Comparison of ENCODE assay signal across 10 cellular contexts in the genomic region with DNA sequence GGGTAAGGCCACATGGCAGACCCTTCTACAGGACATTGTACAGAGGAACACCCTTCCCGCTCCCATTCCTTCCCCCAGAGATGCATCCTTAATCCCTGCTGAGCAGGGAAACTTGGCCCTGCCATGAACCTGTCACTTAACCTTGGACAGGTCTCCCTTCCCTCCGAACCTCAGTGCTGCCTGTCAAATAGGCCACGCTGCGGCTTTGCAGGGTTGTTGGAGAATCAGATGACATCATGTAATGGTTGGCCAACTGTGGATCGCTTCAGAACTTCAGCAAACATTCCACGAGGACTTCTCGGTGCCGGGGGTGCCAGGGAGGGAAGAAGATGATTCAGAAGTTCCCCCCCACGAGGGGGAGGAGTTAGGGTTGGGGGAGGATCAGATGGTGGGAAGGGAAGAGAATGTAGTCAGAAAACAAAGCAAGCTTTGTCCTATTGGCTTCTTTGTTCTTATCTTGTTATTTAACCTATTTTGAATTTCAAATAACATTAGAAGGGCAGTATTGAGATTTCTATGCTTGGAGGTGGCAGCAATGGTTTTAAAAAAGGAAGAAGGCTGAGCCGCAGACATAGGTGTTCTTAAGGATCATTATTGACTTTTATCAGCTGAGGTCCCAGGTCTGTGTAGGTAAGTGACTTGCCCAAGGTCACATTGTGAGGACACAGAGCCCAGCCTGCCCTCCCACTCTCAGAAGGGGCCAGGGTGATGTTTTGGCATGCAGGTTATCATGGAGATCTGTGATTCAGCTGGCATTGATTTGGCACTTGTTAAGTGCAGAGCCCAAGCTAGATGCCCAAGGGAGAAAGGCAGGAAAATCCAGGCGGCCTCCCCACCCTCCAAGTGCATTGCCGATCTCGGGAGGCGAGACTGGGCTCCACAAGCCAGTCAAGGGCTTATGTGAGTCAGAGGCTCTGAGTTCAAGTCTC. TPM values are rescaled to one million over a fixed set of nuclear protein-coding genes. Genes with fewer than 3 reads are reported as not detected.
DNase-seq lines count a peak whose midpoint lies in the region; ATAC-seq, FAIRE-seq and TF ChIP-seq lines count a peak whose summit lies in the region.
"Had no signal": no experiment of that assay in that cellular context is flagged by ENCODE, and none has a peak within 500 bp of the region (broad histone marks: within the 10 kb centered on the region; RNA-seq: fewer than 3 reads in every experiment).

No MANE protein-coding gene starts in this region.

- TF ChIP-seq CTCF in natural killer cell (IDR thresholded peaks at IDR 0.05) (no peak), endodermal cell (conservative IDR thresholded peaks at IDR 0.05) (no peak)

- H3K36me3 ChIP-seq in endodermal cell (ENCODE audit: control insufficient read depth, insufficient read depth, low read length): peaks cover 33% of the 10 kb centered on the region

- no peak overlapping the region for H3K4me3 Mint-ChIP-seq in natural killer cell treated with Interleukin-12 subunit alpha and Interleukin-12 subunit beta and Interleukin-15 and Interleukin-18, amount 100 ng/mL, for 72 hours
- H3K4me3 Mint-ChIP-seq in natural killer cell (no peak overlapping the region), endodermal cell (peak overlapping the region; percentile 2)

- no peak overlapping the region for H3K9ac ChIP-seq in endodermal cell (ENCODE audit: extremely low read depth, low read length, poor library complexity, severe bottlenecking)

- peaks cover 18 to 24% of the 10 kb centered on the region in 2 donors for H3K27me3 Mint-ChIP-seq in natural killer cell treated with Interleukin-12 subunit alpha and Interleukin-12 subunit beta and Interleukin-15 and Interleukin-18, amount 100 ng/mL, for 72 hours
- peaks cover 24 to 48% of the 10 kb centered on the region in 2 donors for H3K27me3 Mint-ChIP-seq in natural killer cell (ENCODE audit: low read depth in 2 of 2)
- H3K27me3 Mint-ChIP-seq in endodermal cell (ENCODE audit: insufficient read depth): no peaks in the 10 kb centered on the region

- peak overlapping the region; percentile 28 to 41 for H3K27ac Mint-ChIP-seq in natural killer cell treated with Interleukin-12 subunit alpha and Interleukin-12 subunit beta and Interleukin-15 and Interleukin-18, amount 100 ng/mL, for 72 hours
- H3K27ac Mint-ChIP-seq in natural killer cell (no peak overlapping the region), endodermal cell (peak overlapping the region; percentile 60)

- WGBS in endodermal cell (ENCODE audit: insufficient coverage in 1 of 2, insufficient read length in 1 of 2), 2 experiments: 70 to 72% methylated on average over 11 to 14 of the region's 14 CpGs

- TF ChIP-seq POLR2A in GM12892 (IDR thresholded peaks at IDR 0.05; ENCODE audit: low read depth, low read length): no peak

- no peaks in the 10 kb centered on the region for H3K27me3 ChIP-seq in endodermal cell (ENCODE audit: control insufficient read depth, insufficient read depth, low read length, poor library complexity, severe bottlenecking)

- no peaks in the 10 kb centered on the region for H3K9me3 ChIP-seq in endodermal cell (ENCODE audit: control insufficient read depth, low read length)

- H3K9me3 Mint-ChIP-seq in natural killer cell treated with Interleukin-12 subunit alpha and Interleukin-12 subunit beta and Interleukin-15 and Interleukin-18, amount 100 ng/mL, for 72 hours: no peaks in the 10 kb centered on the region
- no peaks in the 10 kb centered on the region for H3K9me3 Mint-ChIP-seq in natural killer cell
- no peaks in the 10 kb centered on the region for H3K9me3 Mint-ChIP-seq in endodermal cell

- no peak for FAIRE-seq in GM12892 (lab: Jason Lieb, UNC)
- FAIRE-seq: G401.6 had no signal

- no peak for ATAC-seq in natural killer cell treated with Interleukin-12 subunit alpha and Interleukin-12 subunit beta and Interleukin-15 and Interleukin-18, amount 100 ng/mL, for 72 hours
- ATAC-seq in natural killer cell (no peak), HG02610 (IDR thresholded peaks at IDR 0.05; ENCODE audit: unreplicated experiment) (no peak)

- H3K4me1 Mint-ChIP-seq in natural killer cell treated with Interleukin-12 subunit alpha and Interleukin-12 subunit beta and Interleukin-15 and Interleukin-18, amount 100 ng/mL, for 72 hours (ENCODE audit: low read depth in 2 of 2): peaks cover 26 to 40% of the 10 kb centered on the region in 2 donors
- H3K4me1 Mint-ChIP-seq in natural killer cell (peaks cover 31 to 36% of the 10 kb centered on the region in 2 donors), endodermal cell (peaks cover 43% of the 10 kb centered on the region)

- no peak overlapping the region for H3K27ac ChIP-seq in endodermal cell (ENCODE audit: low read depth, low read length)

- peaks cover 37% of the 10 kb centered on the region for H3K4me1 ChIP-seq in endodermal cell (ENCODE audit: control insufficient read depth, insufficient read depth, low read length)

- H3K36me3 Mint-ChIP-seq in natural killer cell treated with Interleukin-12 subunit alpha and Interleukin-12 subunit beta and Interleukin-15 and Interleukin-18, amount 100 ng/mL, for 72 hours: no peaks in the 10 kb centered on the region
- H3K36me3 Mint-ChIP-seq in natural killer cell (no peaks in the 10 kb centered on the region), endodermal cell (ENCODE audit: low read depth) (peaks cover 17% of the 10 kb centered on the region)

- no peak for DNase-seq in natural killer cell treated with Interleukin-12 subunit alpha and Interleukin-12 subunit beta and Interleukin-15 and Interleukin-18, amount 100 ng/mL, for 72 hours (ENCODE audit: low spot score)
- no peak for DNase-seq in natural killer cell
- peak; percentile 77 for DNase-seq in endodermal cell
- peak; percentile 93 for DNase-seq in mucosa of gallbladder (ENCODE audit: low spot score)
- no peak for DNase-seq in GM12892 (ENCODE audit: insufficient read length)
- no peak for DNase-seq in effector CD4-positive, alpha-beta T cell
- DNase-seq in iPS-NIHi11 (ENCODE audit: low spot score): no peak

- intact Hi-C loops in natural killer cell (cut with micrococcal nuclease): no loop called here

- H3K4me3 ChIP-seq in endodermal cell (ENCODE audit: low read length): no peak overlapping the region

RNA-seq across cellular contexts. Expression of a gene that starts 3.1 kb away (rescaled TPM):
- 1 to 10 TPM; 1.9 to 3.5 TPM for total RNA-seq in natural killer cell treated with Interleukin-12 subunit alpha and Interleukin-12 subunit beta and Interleukin-15 and Interleukin-18, amount 100 ng/mL, for 72 hours
- under 1 TPM in 2 of 3 donors, not detected in 1; 0.27 to 0.78 TPM for total RNA-seq in natural killer cell
- total RNA-seq in endodermal cell: 10 to 100 TPM; 45.0 to 45.1 TPM
- polyA plus RNA-seq in endodermal cell (2013, experiment 1 of 2): 22.1 TPM
- 22.6 TPM for polyA plus RNA-seq in endodermal cell (2013, experiment 2 of 2)
- 186 TPM for total RNA-seq in mucosa of gallbladder
- polyA plus RNA-seq in GM12892 (2012; ENCODE audit: missing spikeins): not detected

RNA-seq across cellular contexts. Expression of a gene that starts 16.5 kb away (rescaled TPM):
- total RNA-seq in natural killer cell treated with Interleukin-12 subunit alpha and Interleukin-12 subunit beta and Interleukin-15 and Interleukin-18, amount 100 ng/mL, for 72 hours: not detected
- 1 to 10 TPM; 1.4 to 3.4 (median 2.6) TPM for total RNA-seq in natural killer cell
- under 1 TPM in 1 of 2 donors, not detected in 1; 0.86 TPM for total RNA-seq in endodermal cell
- not detected for polyA plus RNA-seq in endodermal cell (2013, experiment 1 of 2)
- not detected for polyA plus RNA-seq in endodermal cell (2013, experiment 2 of 2)
- 776 TPM for total RNA-seq in mucosa of gallbladder
- not detected for polyA plus RNA-seq in GM12892 (2012; ENCODE audit: missing spikeins)

RNA-seq across cellular contexts. Expression of a gene that starts 44.2 kb away (rescaled TPM):
- under 1 TPM; 0.38 to 0.53 TPM for total RNA-seq in natural killer cell treated with Interleukin-12 subunit alpha and Interleukin-12 subunit beta and Interleukin-15 and Interleukin-18, amount 100 ng/mL, for 72 hours
- total RNA-seq in natural killer cell: under 1 TPM; 0.09 to 0.16 (median 0.10) TPM
- 10 to 100 TPM; 20.3 to 24.4 TPM for total RNA-seq in endodermal cell
- polyA plus RNA-seq in endodermal cell (2013, experiment 1 of 2): 4.8 TPM
- polyA plus RNA-seq in endodermal cell (2013, experiment 2 of 2): 6.1 TPM
- 62.8 TPM for total RNA-seq in mucosa of gallbladder
- polyA plus RNA-seq in GM12892 (2012; ENCODE audit: missing spikeins): not detected
- total RNA-seq: T-helper 1 cell treated with Interleukin-12 subunit alpha and Interleukin-12 subunit beta and Interleukin-4 antibody, amounts not matched to agents 30 ng/mL and 1 ng/mL, for 36 hours had no signal

RNA-seq across cellular contexts. Expression of a gene that starts 45.2 kb away (rescaled TPM):
- total RNA-seq in natural killer cell treated with Interleukin-12 subunit alpha and Interleukin-12 subunit beta and Interleukin-15 and Interleukin-18, amount 100 ng/mL, for 72 hours: 100 to 1,000 TPM in 1 of 2 donors, 10 to 100 TPM in 1; 85.5 to 142 TPM
- 10 to 100 TPM; 69.3 to 87.8 (median 80.2) TPM for total RNA-seq in natural killer cell
- total RNA-seq in endodermal cell: 10 to 100 TPM; 87.5 TPM
- polyA plus RNA-seq in endodermal cell (2013, experiment 1 of 2): 60.0 TPM
- polyA plus RNA-seq in endodermal cell (2013, experiment 2 of 2): 56.4 TPM
- 81.5 TPM for total RNA-seq in mucosa of gallbladder
- 36.3 TPM for polyA plus RNA-seq in GM12892 (2012; ENCODE audit: missing spikeins)

Comparison
In these comparisons a context has a peak if more than half of its experiments do, and no peak if none do; other contexts are left out.
1. H3K27ac Mint-ChIP-seq: peak in natural killer cell treated with Interleukin-12 subunit alpha and Interleukin-12 subunit beta and Interleukin-15 and Interleukin-18, amount 100 ng/mL, for 72 hours (2 of 2) and endodermal cell (single experiment); none in natural killer cell (0 of 2).
2. DNase-seq: peak in endodermal cell (single experiment) and mucosa of gallbladder (single experiment); none in natural killer cell treated with Interleukin-12 subunit alpha and Interleukin-12 subunit beta and Interleukin-15 and Interleukin-18, amount 100 ng/mL, for 72 hours (single experiment), natural killer cell (single experiment), GM12892 (single experiment), effector CD4-positive, alpha-beta T cell (single experiment) and iPS-NIHi11 (single experiment).
3. RNA of a gene that starts 3.1 kb away (total RNA-seq): 186 TPM in mucosa of gallbladder (single experiment) and 45.0 to 45.1 TPM in endodermal cell; 1.9 to 3.5 TPM in natural killer cell treated with Interleukin-12 subunit alpha and Interleukin-12 subunit beta and Interleukin-15 and Interleukin-18, amount 100 ng/mL, for 72 hours and 0.27 to 0.78 TPM in natural killer cell; every median in the first group is over 10 times any median in the second.
4. RNA of a gene that starts 16.5 kb away (total RNA-seq): 776 TPM in mucosa of gallbladder (single experiment); 1.4 to 3.4 TPM in natural killer cell, 0.86 TPM in endodermal cell and not detected in natural killer cell treated with Interleukin-12 subunit alpha and Interleukin-12 subunit beta and Interleukin-15 and Interleukin-18, amount 100 ng/mL, for 72 hours; every median in the first group is over 100 times any median in the second.
5. RNA of a gene that starts 44.2 kb away (total RNA-seq): 62.8 TPM in mucosa of gallbladder (single experiment) and 20.3 to 24.4 TPM in endodermal cell; 0.38 to 0.53 TPM in natural killer cell treated with Interleukin-12 subunit alpha and Interleukin-12 subunit beta and Interleukin-15 and Interleukin-18, amount 100 ng/mL, for 72 hours and 0.09 to 0.16 TPM in natural killer cell; every median in the first group is over 10 times any median in the second.